ENCODE assay signal across 19 cellular contexts in the genomic region with DNA sequence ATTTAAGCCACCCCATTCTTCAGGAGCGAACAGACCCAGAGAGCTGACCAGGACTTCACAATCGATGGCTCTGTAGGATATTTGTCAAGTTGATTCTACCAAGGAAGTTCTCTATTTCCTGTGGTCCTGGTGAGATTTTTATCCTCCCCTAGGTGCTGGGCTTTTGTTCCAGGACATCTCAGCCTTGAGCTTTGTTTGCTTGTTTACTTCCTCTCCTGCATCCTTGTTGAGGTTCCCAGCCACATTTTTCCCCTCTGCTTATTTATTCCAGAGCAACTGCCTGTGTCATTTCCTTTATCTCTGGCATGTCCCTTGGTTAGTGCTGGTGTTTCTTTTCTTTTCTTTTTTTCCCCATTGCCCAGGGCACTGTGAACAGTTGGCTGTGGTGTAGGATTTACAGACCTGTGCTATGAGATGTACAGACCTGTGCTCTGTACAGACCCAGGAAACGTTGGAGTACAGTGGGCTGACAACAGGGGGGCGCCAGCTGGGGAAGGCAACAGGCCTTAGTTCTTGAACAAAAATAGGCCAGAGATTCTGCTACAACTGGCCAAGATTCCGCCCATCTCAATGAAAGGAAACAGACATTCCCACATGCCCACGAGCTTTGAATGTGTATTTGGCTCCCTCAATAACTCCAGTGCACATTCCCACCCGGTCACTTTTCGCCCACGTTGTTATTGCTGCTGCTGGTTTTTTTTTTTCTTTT.
DNase-seq lines count a peak whose midpoint lies in the region; ATAC-seq, FAIRE-seq and TF ChIP-seq lines count a peak whose summit lies in the region.
"Had no signal": no experiment of that assay in that cellular context is flagged by ENCODE, and none has a peak within 500 bp of the region (broad histone marks: within the 10 kb centered on the region; RNA-seq: fewer than 3 reads in every experiment).

No MANE protein-coding gene starts in this region.

- H3K27ac Mint-ChIP-seq in H9 (peak overlapping the region; percentile 56 to 81 (median 65); a peak in 6 of 7 replicates), astrocyte (ENCODE audit: unreplicated experiment) (peak overlapping the region; percentile 51)
- no peak overlapping the region for H3K27ac Mint-ChIP-seq in CD4-positive, alpha-beta memory T cell
- H3K27ac Mint-ChIP-seq: activated CD4-positive, alpha-beta memory T cell treated with anti-CD3 and anti-CD28 coated beads for 36 hours; mesothelial cell of epicardium had no signal

- H3K9me3 Mint-ChIP-seq in H9 (no peaks in the 10 kb centered on the region), astrocyte (ENCODE audit: unreplicated experiment) (no peaks in the 10 kb centered on the region)
- peaks cover 0 to 2% (median 0%) of the 10 kb centered on the region in 8 donors for H3K9me3 Mint-ChIP-seq in CD4-positive, alpha-beta memory T cell
- H3K9me3 Mint-ChIP-seq: activated CD4-positive, alpha-beta memory T cell treated with anti-CD3 and anti-CD28 coated beads for 36 hours; central memory CD8-positive, alpha-beta T cell; mesothelial cell of epicardium had no signal

- no peak overlapping the region for H4K8ac ChIP-seq in H9 (replicated peaks; ENCODE audit: insufficient read length, low read depth, low read length)

- H3K36me3 Mint-ChIP-seq in H9 (ENCODE audit: insufficient read depth in 1 of 3, low read depth in 3 of 3) (no peaks in the 10 kb centered on the region), astrocyte (ENCODE audit: low read depth, unreplicated experiment) (no peaks in the 10 kb centered on the region)
- H3K36me3 Mint-ChIP-seq in CD4-positive, alpha-beta memory T cell: no peaks in the 10 kb centered on the region
- H3K36me3 Mint-ChIP-seq: activated CD4-positive, alpha-beta memory T cell treated with anti-CD3 and anti-CD28 coated beads for 36 hours; mesothelial cell of epicardium had no signal

- H3K27me3 ChIP-seq in H9 (ENCODE audit: insufficient read depth, low read length): no peaks in the 10 kb centered on the region
- no peaks in the 10 kb centered on the region for H3K27me3 ChIP-seq in astrocyte (ENCODE audit: insufficient read depth, low read length)
- H3K27me3 ChIP-seq in heart right ventricle: no peaks in the 10 kb centered on the region
- no peaks in the 10 kb centered on the region for H3K27me3 ChIP-seq in pancreas
- no peaks in the 10 kb centered on the region for H3K27me3 ChIP-seq in CD4-positive, alpha-beta memory T cell (ENCODE audit: insufficient read depth, low read length)

- no peak overlapping the region for H2BK15ac ChIP-seq in H9 (ENCODE audit: low read depth, low read length)

- H4K20me1 ChIP-seq in H9 (ENCODE audit: control insufficient read depth, insufficient read depth, insufficient read length) (no peaks in the 10 kb centered on the region), astrocyte (ENCODE audit: insufficient read depth, low read length) (no peaks in the 10 kb centered on the region)

- no peak overlapping the region for H2BK12ac ChIP-seq in H9 (ENCODE audit: insufficient read length, low read depth, low read length)

- no peak overlapping the region for H3K9ac ChIP-seq in H9 (ENCODE audit: extremely low read depth, insufficient read length, low read length)
- H3K9ac ChIP-seq in astrocyte (ENCODE audit: low read length): no peak overlapping the region

- H2BK5ac ChIP-seq in H9 (ENCODE audit: insufficient read length, low read length): no peak overlapping the region

- peak; percentile 35 for DNase-seq in H9
- peak; percentile 23 for DNase-seq in astrocyte (ENCODE audit: low read depth)
- DNase-seq in heart right ventricle: peak in 1 of 2 donors; percentile 56
- DNase-seq in sciatic nerve (ENCODE audit: low spot score): peak; percentile 58
- no peak for DNase-seq in pancreas
- no peak for DNase-seq in GM10248 (ENCODE audit: extremely low spot score)
- no peak for DNase-seq in CD4-positive, alpha-beta memory T cell
- DNase-seq: activated CD4-positive, alpha-beta memory T cell treated with anti-CD3 and anti-CD28 coated beads for 36 hours; activated effector memory CD4-positive, alpha-beta T cell treated with Interleukin-2 at 50 U/mL for 16 hours; MM.1S; NCI-H226; stimulated activated CD4-positive, alpha-beta T cell treated with anti-CD3 and anti-CD28 coated beads, Interleukin-2, amount 100 ng/mL, for 24 hours; T-helper 9 cell had no signal

- H3K36me3 ChIP-seq in astrocyte (ENCODE audit: insufficient read depth, low read length): no peaks in the 10 kb centered on the region
- no peaks in the 10 kb centered on the region for H3K36me3 ChIP-seq in heart right ventricle
- H3K36me3 ChIP-seq in pancreas: no peaks in the 10 kb centered on the region
- no peaks in the 10 kb centered on the region for H3K36me3 ChIP-seq in CD4-positive, alpha-beta memory T cell (ENCODE audit: insufficient read depth, low read length)
- H3K36me3 ChIP-seq: prostate gland had no signal

- no peak overlapping the region for H2BK20ac ChIP-seq in H9 (ENCODE audit: low read depth, low read length, poor library complexity, severe bottlenecking)

- no peaks in the 10 kb centered on the region for H3K79me2 ChIP-seq in H9 (ENCODE audit: insufficient read depth, low read length)
- H3K79me2 ChIP-seq in astrocyte (ENCODE audit: insufficient read depth, low read length): no peaks in the 10 kb centered on the region

- H3K23me2 ChIP-seq in H9 (ENCODE audit: insufficient read length, low read depth, low read length, poor library complexity, severe bottlenecking): no peaks in the 10 kb centered on the region

- WGBS in H9 (ENCODE audit: extremely low coverage, insufficient read length, low lambda C conversion rate): no CpG with 5 or more reads among the region's 9 CpGs
- WGBS in heart right ventricle, 2 donors: 11 to 17% methylated on average over 9 of the region's 9 CpGs
- 66 to 69% methylated on average over 9 of the region's 9 CpGs for WGBS in pancreas, 2 donors

- CTCF ChIA-PET in GM10248 (lab: Yijun Ruan, JAX): interaction anchor here (1.3 to 1.5 kb wide), 2 partner anchors 9 to 14 kb away, joined by 3 to 4 read pairs; no protein-coding TSS in a partner anchor
- CTCF ChIA-PET in CD4-positive, alpha-beta memory T cell (lab: Charles Lee; ENCODE audit: partially characterized antibody): no interaction called here

- H3K4me3 ChIP-seq in astrocyte (ENCODE audit: insufficient read depth, low read depth, low read length) (no peak overlapping the region), heart right ventricle (no peak overlapping the region), pancreas (no peak overlapping the region)
- no peak overlapping the region for H3K4me3 ChIP-seq in CD4-positive, alpha-beta memory T cell (ENCODE audit: low read length in 2 of 2)
- H3K4me3 ChIP-seq: prostate gland had no signal

- no peak overlapping the region for H3K18ac ChIP-seq in H9 (ENCODE audit: insufficient read length, low read depth, low read length)

- TF ChIP-seq CTCF in H9 (conservative IDR thresholded peaks at IDR 0.05) (peak; percentile 21; the same call in 2 of the 3 replicates), astrocyte (IDR thresholded peaks at IDR 0.05; ENCODE audit: insufficient read depth, low read depth, low read length) (no peak), heart right ventricle (IDR thresholded peaks at IDR 0.05) (peak in 4 of 9 donors; percentile 10 to 31 (median 20)), pancreas (IDR thresholded peaks at IDR 0.05) (no peak), GM10248 (IDR thresholded peaks at IDR 0.05; ENCODE audit: control extremely low read depth, extremely low read depth, low read depth, missing control alignments) (no peak)

- no peak overlapping the region for H2BK120ac ChIP-seq in H9 (ENCODE audit: low read depth, low read length, poor library complexity, severe bottlenecking)

- H3K79me1 ChIP-seq in H9 (ENCODE audit: insufficient read depth, low read depth, low read length, poor library complexity, severe bottlenecking): no peaks in the 10 kb centered on the region

- intact Hi-C loops in heart right ventricle (cut with DNase I) (no loop called here), sciatic nerve (cut with DNase I) (no loop called here), pancreas (cut with DNase I) (no loop called here)
- intact Hi-C loops in CD4-positive, alpha-beta memory T cell (cut with micrococcal nuclease): no loop called here

- H3K27ac ChIP-seq in H9 (ENCODE audit: insufficient read length, low read depth, low read length): no peak overlapping the region
- H3K27ac ChIP-seq in astrocyte (ENCODE audit: low read depth, low read length): no peak overlapping the region
- peak overlapping the region; percentile 31 to 82 (median 58) for H3K27ac ChIP-seq in heart right ventricle
- H3K27ac ChIP-seq in pancreas: peak overlapping the region in 1 of 4 donors; percentile 28
- no peak overlapping the region for H3K27ac ChIP-seq in CD4-positive, alpha-beta memory T cell (ENCODE audit: low read depth, low read length)
- H3K27ac ChIP-seq: C4-2B, prostate gland had no signal

- no peak overlapping the region for H3K56ac ChIP-seq in H9 (ENCODE audit: insufficient read length, low read depth, low read length)

- no peak overlapping the region for H3K14ac ChIP-seq in H9 (ENCODE audit: insufficient read depth, low read length)

- H2AK5ac ChIP-seq in H9 (ENCODE audit: insufficient read length, low read length): no peak overlapping the region

- H3K4me1 Mint-ChIP-seq in H9 (peaks cover 11 to 12% of the 10 kb centered on the region in 2 experiments), astrocyte (ENCODE audit: low read depth, unreplicated experiment) (peaks cover 55% of the 10 kb centered on the region)
- no peaks in the 10 kb centered on the region for H3K4me1 Mint-ChIP-seq in CD4-positive, alpha-beta memory T cell
- H3K4me1 Mint-ChIP-seq: central memory CD8-positive, alpha-beta T cell; mesothelial cell of epicardium had no signal

- H2AFZ ChIP-seq in H9 (ENCODE audit: low read length) (peak overlapping the region; percentile 17), astrocyte (ENCODE audit: low read depth, low read length) (peak overlapping the region; percentile 26)

- H3K4me2 ChIP-seq in H9 (ENCODE audit: insufficient read depth, insufficient read length, low read length) (no peak overlapping the region), astrocyte (ENCODE audit: low read length) (no peak overlapping the region)

- FAIRE-seq in astrocyte (lab: Jason Lieb, UNC) (no peak), pancreas (lab: Jason Lieb, UNC) (no peak)

- no peak overlapping the region for H3T11ph ChIP-seq in H9 (ENCODE audit: low read length)

- H3K23ac ChIP-seq in H9 (ENCODE audit: insufficient read length, low read depth, low read length): no peak overlapping the region

- H4K91ac ChIP-seq in H9 (ENCODE audit: insufficient read length, low read depth, low read length): no peak overlapping the region

- no peak overlapping the region for H3K4ac ChIP-seq in H9 (ENCODE audit: low read depth, low read length)

- peaks cover 8% of the 10 kb centered on the region; the same call in 1 of the 2 replicates for H3K4me1 ChIP-seq in H9 (ENCODE audit: insufficient read depth, low read length)
- peaks cover 2% of the 10 kb centered on the region for H3K4me1 ChIP-seq in astrocyte (ENCODE audit: insufficient read depth, low read length)
- peaks cover 0 to 27% (median 19%) of the 10 kb centered on the region in 9 donors for H3K4me1 ChIP-seq in heart right ventricle
- H3K4me1 ChIP-seq in pancreas: peaks cover 0 to 3% (median under 1%) of the 10 kb centered on the region in 3 donors
- H3K4me1 ChIP-seq in CD4-positive, alpha-beta memory T cell (ENCODE audit: insufficient read depth, low read length): no peaks in the 10 kb centered on the region
- H3K4me1 ChIP-seq: prostate gland had no signal

- no peak overlapping the region; a peak in 1 of 5 replicates for H3K4me3 Mint-ChIP-seq in H9
- no peak overlapping the region for H3K4me3 Mint-ChIP-seq in astrocyte (ENCODE audit: unreplicated experiment)
- H3K4me3 Mint-ChIP-seq in CD4-positive, alpha-beta memory T cell: no peak overlapping the region
- H3K4me3 Mint-ChIP-seq: activated CD4-positive, alpha-beta memory T cell treated with anti-CD3 and anti-CD28 coated beads for 36 hours; central memory CD8-positive, alpha-beta T cell; mesothelial cell of epicardium had no signal

- H3K9me3 ChIP-seq in H9 (ENCODE audit: control insufficient read depth, low read depth, low read length) (no peaks in the 10 kb centered on the region), astrocyte (ENCODE audit: insufficient read depth, low read depth, low read length) (no peaks in the 10 kb centered on the region), heart right ventricle (no peaks in the 10 kb centered on the region), pancreas (no peaks in the 10 kb centered on the region)
- H3K9me3 ChIP-seq in CD4-positive, alpha-beta memory T cell (ENCODE audit: control insufficient read depth in 1 of 2, low read length in 2 of 2): no peaks in the 10 kb centered on the region
- H3K9me3 ChIP-seq: prostate gland had no signal

- ATAC-seq in heart right ventricle (peak; percentile 36 to 92 (median 80)), sciatic nerve (peak; percentile 61), pancreas (no peak), GM18511 (IDR thresholded peaks at IDR 0.05; ENCODE audit: unreplicated experiment) (no peak)
- ATAC-seq: HCT116 had no signal

- H3K27me3 Mint-ChIP-seq in H9 (ENCODE audit: low read depth): no peaks in the 10 kb centered on the region
- H3K27me3 Mint-ChIP-seq in astrocyte (ENCODE audit: low read depth, unreplicated experiment): no peaks in the 10 kb centered on the region
- H3K27me3 Mint-ChIP-seq in CD4-positive, alpha-beta memory T cell: peaks cover 0 to 2% of the 10 kb centered on the region in 2 donors
- H3K27me3 Mint-ChIP-seq: activated CD4-positive, alpha-beta memory T cell treated with anti-CD3 and anti-CD28 coated beads for 36 hours; central memory CD8-positive, alpha-beta T cell had no signal

- POLR2A ChIA-PET in GM10248 (lab: Yijun Ruan, JAX): no interaction called here
- POLR2A ChIA-PET in CD4-positive, alpha-beta memory T cell (lab: Charles Lee; ENCODE audit: partially characterized antibody): no interaction called here

- no peak overlapping the region for H4K5ac ChIP-seq in H9 (ENCODE audit: insufficient read length, low read depth, low read length)

Comparison
In these comparisons a context has a peak if more than half of its experiments do, and no peak if none do; other contexts are left out.
1. DNase-seq: peak in H9 (single experiment), astrocyte (single experiment) and sciatic nerve (single experiment); none in pancreas (0 of 6), GM10248 (single experiment) and CD4-positive, alpha-beta memory T cell (0 of 5).
2. H3K27ac ChIP-seq: peak in heart right ventricle (10 of 10); none in H9 (single experiment), astrocyte (single experiment) and CD4-positive, alpha-beta memory T cell (single experiment).
3. H3K27ac Mint-ChIP-seq: peak in H9 (3 of 3) and astrocyte (single experiment); none in CD4-positive, alpha-beta memory T cell (0 of 7).
4. ATAC-seq: peak in heart right ventricle (8 of 8) and sciatic nerve (single experiment); none in pancreas (0 of 4) and GM18511 (single experiment).